ENCODE assay signal across 12 cellular contexts in the genomic region with DNA sequence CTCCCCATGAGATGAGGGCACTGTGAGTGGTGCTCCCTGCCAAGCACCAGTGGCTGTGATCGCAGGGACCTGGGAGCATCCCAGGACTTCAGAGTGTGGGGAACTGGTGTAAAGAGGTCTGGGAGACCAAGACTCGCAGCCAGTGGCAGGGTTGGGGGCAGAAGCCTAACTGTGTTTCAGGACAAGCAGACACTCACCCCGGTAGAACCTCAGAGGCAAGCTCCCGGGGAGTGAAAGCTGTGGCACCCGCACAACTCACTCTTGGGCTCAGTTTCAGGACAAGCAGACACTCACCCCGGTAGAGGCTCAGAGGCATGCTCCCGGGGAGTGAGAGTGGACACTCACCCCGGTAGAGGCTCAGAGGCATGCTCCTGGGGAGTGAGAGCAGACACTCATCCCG.
DNase-seq lines count a peak whose midpoint lies in the region; TF ChIP-seq lines count a peak whose summit lies in the region.
"Had no signal": no experiment of that assay in that cellular context is flagged by ENCODE, and none has a peak within 500 bp of the region (broad histone marks: within the 10 kb centered on the region; RNA-seq: fewer than 3 reads in every experiment).

No MANE protein-coding gene starts in this region.

- no peaks in the 10 kb centered on the region for H3K9me3 Mint-ChIP-seq in activated T-cell treated with anti-CD3 and anti-CD28 coated beads, Interleukin-2, amount 50 U/mL, for 24 hours
- H3K9me3 Mint-ChIP-seq in CD14-positive monocyte: peaks cover 0 to 4% (median 0%) of the 10 kb centered on the region in 7 donors
- H3K9me3 Mint-ChIP-seq: stimulated activated naive CD8-positive, alpha-beta T cell treated with anti-CD3 and anti-CD28 coated beads, Interleukin-15, Interleukin-2, amounts not matched to agents 100 ng/mL and 50 ng/mL, for 24 hours had no signal

- TF ChIP-seq CTCF in dorsolateral prefrontal cortex (IDR thresholded peaks at IDR 0.05 in 54 of 56, conservative IDR thresholded peaks at IDR 0.05 in 2 of 56; ENCODE audit: low read depth in 1 of 56, partially characterized antibody in 56 of 56) (no peak), CD14-positive monocyte (IDR thresholded peaks at IDR 0.05) (no peak)

- peaks cover 11% of the 10 kb centered on the region for H3K36me3 Mint-ChIP-seq in activated T-cell treated with anti-CD3 and anti-CD28 coated beads, Interleukin-2, amount 50 U/mL, for 24 hours (ENCODE audit: low read depth)
- peaks cover 4 to 15% of the 10 kb centered on the region in 2 donors for H3K36me3 Mint-ChIP-seq in CD14-positive monocyte

- H3K4me1 ChIP-seq in muscle layer of duodenum (ENCODE audit: control insufficient read depth in 1 of 2, insufficient read depth in 2 of 2, low read length in 2 of 2) (peaks cover 5 to 82% of the 10 kb centered on the region in 2 donors), SJCRH30 (peaks cover 5% of the 10 kb centered on the region)

- DNase-seq in activated T-cell treated with anti-CD3 and anti-CD28 coated beads, Interleukin-2, amount 50 U/mL, for 24 hours: no peak
- DNase-seq in activated T-cell treated with anti-CD3 and anti-CD28 coated beads, Interleukin-2, amount 50 U/mL, for 48 hours: no peak
- DNase-seq in dorsolateral prefrontal cortex: no peak
- no peak for DNase-seq in substantia nigra (lab: John Stamatoyannopoulos, UW)
- DNase-seq in NK-92 (lab: John Stamatoyannopoulos, UW; ENCODE audit: unreplicated experiment): no peak
- DNase-seq in SJCRH30: no peak
- no peak for DNase-seq in CD14-positive monocyte (ENCODE audit: low spot score)
- DNase-seq: head of caudate nucleus, NCI-H345 had no signal

- no peaks in the 10 kb centered on the region for H3K27me3 Mint-ChIP-seq in activated T-cell treated with anti-CD3 and anti-CD28 coated beads, Interleukin-2, amount 50 U/mL, for 24 hours
- peaks cover 1 to 6% (median 2%) of the 10 kb centered on the region in 3 donors for H3K27me3 Mint-ChIP-seq in CD14-positive monocyte (ENCODE audit: low read depth in 3 of 3)
- H3K27me3 Mint-ChIP-seq: stimulated activated naive CD8-positive, alpha-beta T cell treated with anti-CD3 and anti-CD28 coated beads, Interleukin-15, Interleukin-2, amounts not matched to agents 100 ng/mL and 50 ng/mL, for 24 hours had no signal

- H3K4me3 ChIP-seq in dorsolateral prefrontal cortex: no peak overlapping the region
- H3K4me3 ChIP-seq in muscle layer of duodenum (ENCODE audit: low read depth in 1 of 2, low read length in 2 of 2): no peak overlapping the region
- H3K4me3 ChIP-seq in SJCRH30: no peak overlapping the region
- H3K4me3 ChIP-seq: lung had no signal

- H3K36me3 ChIP-seq in muscle layer of duodenum (ENCODE audit: control insufficient read depth in 1 of 2, insufficient read depth in 2 of 2, low read length in 2 of 2) (no peaks in the 10 kb centered on the region), SJCRH30 (no peaks in the 10 kb centered on the region)

- intact Hi-C loops in dorsolateral prefrontal cortex (cut with DNase I) (no loop called here), CD14-positive monocyte (cut with micrococcal nuclease) (no loop called here)

- H3K27ac Mint-ChIP-seq in activated T-cell treated with anti-CD3 and anti-CD28 coated beads, Interleukin-2, amount 50 U/mL, for 24 hours: peak overlapping the region; percentile 47
- H3K27ac Mint-ChIP-seq in CD14-positive monocyte: peak overlapping the region in 1 of 7 donors; percentile 33

- H3K4me1 Mint-ChIP-seq in activated T-cell treated with anti-CD3 and anti-CD28 coated beads, Interleukin-2, amount 50 U/mL, for 24 hours (ENCODE audit: low read depth): peaks cover 21% of the 10 kb centered on the region
- peaks cover 42% of the 10 kb centered on the region for H3K4me1 Mint-ChIP-seq in CD14-positive monocyte

- H3K27me3 ChIP-seq in dorsolateral prefrontal cortex: no peaks in the 10 kb centered on the region
- no peaks in the 10 kb centered on the region for H3K27me3 ChIP-seq in muscle layer of duodenum (ENCODE audit: low read depth, low read length)
- no peaks in the 10 kb centered on the region for H3K27me3 ChIP-seq in SJCRH30

- no peak overlapping the region for H3K4me3 Mint-ChIP-seq in activated T-cell treated with anti-CD3 and anti-CD28 coated beads, Interleukin-2, amount 50 U/mL, for 24 hours
- H3K4me3 Mint-ChIP-seq in CD14-positive monocyte: no peak overlapping the region
- H3K4me3 Mint-ChIP-seq: stimulated activated naive CD8-positive, alpha-beta T cell treated with anti-CD3 and anti-CD28 coated beads, Interleukin-15, Interleukin-2, amounts not matched to agents 100 ng/mL and 50 ng/mL, for 24 hours had no signal

- H3K9me3 ChIP-seq in muscle layer of duodenum (ENCODE audit: control insufficient read depth in 1 of 2, low read length in 2 of 2) (no peaks in the 10 kb centered on the region), SJCRH30 (replicated peaks) (no peaks in the 10 kb centered on the region)

- peak overlapping the region in 54 of 59 donors; percentile 45 to 99 (median 96) for H3K27ac ChIP-seq in dorsolateral prefrontal cortex
- H3K27ac ChIP-seq in muscle layer of duodenum (ENCODE audit: low read length): peak overlapping the region; percentile 9
- peak overlapping the region; percentile 86 for H3K27ac ChIP-seq in substantia nigra (ENCODE audit: low read depth, low read length, poor library complexity, severe bottlenecking)
- H3K27ac ChIP-seq in SJCRH30: no peak overlapping the region
